In the genomic region with DNA sequence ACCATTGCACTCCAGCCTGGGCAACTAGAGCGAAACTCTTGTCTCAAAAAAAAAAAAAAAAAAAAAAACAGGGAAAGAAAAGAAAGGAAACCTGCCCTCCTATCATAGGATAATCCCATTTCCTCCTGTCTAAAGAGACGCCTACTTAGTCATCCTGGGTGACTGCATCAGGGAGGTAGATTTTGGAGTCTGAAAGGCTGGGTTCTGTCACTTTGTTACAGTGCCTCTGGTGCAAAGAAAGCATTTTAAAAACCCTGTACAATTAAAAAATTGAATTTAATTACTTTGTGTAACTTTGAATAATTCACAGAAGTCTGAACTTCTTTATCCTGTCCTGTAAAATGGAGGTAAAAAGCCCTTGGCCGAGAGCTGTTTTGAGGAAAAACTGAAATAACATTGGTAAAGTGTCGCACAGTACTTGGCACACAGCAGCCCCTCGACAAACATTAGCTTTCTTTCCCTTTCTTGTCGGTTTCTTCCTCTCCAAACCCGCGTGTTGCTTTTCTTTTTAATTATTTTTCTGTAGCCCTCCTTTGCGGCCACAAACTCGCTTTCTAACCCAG, we compare ENCODE assay signal across 8 cellular contexts. TPM values are rescaled to one million over a fixed set of nuclear protein-coding genes. Genes with fewer than 3 reads are reported as not detected.
DNase-seq lines count a peak whose midpoint lies in the region; ATAC-seq and TF ChIP-seq lines count a peak whose summit lies in the region.

No MANE protein-coding gene starts in this region.

- H3K27ac ChIP-seq in heart right ventricle (peak overlapping the region; percentile 23 to 91 (median 79)), VCaP (peak overlapping the region; percentile 87)

- DNase-seq in heart right ventricle (no peak), left ventricle myocardium superior (no peak), globus pallidus (ENCODE audit: low spot score) (peak; percentile 1), GM13977 (ENCODE audit: low spot score) (no peak), NCI-H2107 treated with DMSO at 0.1 percent for 48 hours (lab: John Stamatoyannopoulos, UW; ENCODE audit: unreplicated experiment) (no peak)

- H3K4me1 ChIP-seq in heart right ventricle (peaks cover 0 to 48% (median 9%) of the 10 kb centered on the region in 9 donors), skeletal muscle satellite cell (ENCODE audit: control insufficient read depth, insufficient read depth, low read length) (peaks cover 8% of the 10 kb centered on the region)

- H3K9me3 ChIP-seq in heart right ventricle = no peaks in the 10 kb centered on the region
- no peaks in the 10 kb centered on the region for H3K9me3 ChIP-seq in skeletal muscle satellite cell (replicated peaks; ENCODE audit: low read length)

- H3K27me3 ChIP-seq in heart right ventricle = no peaks in the 10 kb centered on the region
- H3K27me3 ChIP-seq in skeletal muscle satellite cell (ENCODE audit: control insufficient read depth, insufficient read depth, low read length) = no peaks in the 10 kb centered on the region

- H3K36me3 ChIP-seq in heart right ventricle (no peaks in the 10 kb centered on the region), skeletal muscle satellite cell (ENCODE audit: insufficient read depth, low read length) (no peaks in the 10 kb centered on the region)

- H3K4me2 ChIP-seq in skeletal muscle satellite cell (ENCODE audit: low read length) = peak overlapping the region; percentile 92

- intact Hi-C loops in heart right ventricle (cut with DNase I) (loop anchor here in 4 of 10 donors (2.0 to 10.0 kb wide), 4 partner anchors 42 to 46 kb away; partner anchors contain the start of gene FAM167B (in 3 of the 4)), left ventricle myocardium superior (cut with micrococcal nuclease) (no loop called here)

- no peak for ATAC-seq in heart right ventricle
- no peak for ATAC-seq in left ventricle myocardium superior
- no peak for ATAC-seq in HG03439 (IDR thresholded peaks at IDR 0.05; ENCODE audit: unreplicated experiment)

- H3K4me3 ChIP-seq in heart right ventricle = peak overlapping the region in 9 of 10 donors; percentile 69 to 96 (median 87)
- H3K4me3 ChIP-seq in skeletal muscle satellite cell (ENCODE audit: low read length) = peak overlapping the region; percentile 91

- 66 to 70% methylated on average over 10 of the region's 10 CpGs for WGBS in heart right ventricle, 2 donors

- peak overlapping the region; percentile 83 for H3K9ac ChIP-seq in skeletal muscle satellite cell (ENCODE audit: low read depth, low read length)

- in situ Hi-C loops in GM13977 (cut with MboI; ENCODE audit: low pct_unique_long_range_greater_than_20kb, low sequenced_read_pairs, unreplicated experiment) = no loop called here

- TF ChIP-seq CTCF in heart right ventricle (IDR thresholded peaks at IDR 0.05) = no peak
- no peak for TF ChIP-seq CTCF in VCaP (conservative IDR thresholded peaks at IDR 0.05)
- TF ChIP-seq CTCF in GM13977 (IDR thresholded peaks at IDR 0.05; ENCODE audit: extremely low read depth, insufficient read depth, missing control alignments) = no peak

RNA-seq across cellular contexts. Expression of gene HDAC1, which starts 0.7 kb away (rescaled TPM):
- total RNA-seq in heart right ventricle (10 to 100 TPM; 27.5 to 43.5 (median 33.0) TPM), left ventricle myocardium superior (46.1 TPM)
- polyA plus RNA-seq in heart right ventricle = 10 to 100 TPM; 29.6 to 33.9 TPM
- total RNA-seq in skeletal muscle satellite cell (2012; rRNA removed) = 27.5 and 29.7 TPM in 2 replicates

RNA-seq across cellular contexts. Expression of gene LCK, which starts 40.2 kb away (rescaled TPM):
- total RNA-seq in heart right ventricle (1 to 10 TPM in 4 of 10 donors, under 1 TPM in 6; 0.25 to 7.1 (median 0.86) TPM), left ventricle myocardium superior (0.50 TPM)
- under 1 TPM; 0.29 to 0.39 TPM for polyA plus RNA-seq in heart right ventricle
- total RNA-seq in skeletal muscle satellite cell (2012; rRNA removed) = not detected in 2 replicates

RNA-seq across cellular contexts. Expression of gene FAM167B, which starts 44.2 kb away (rescaled TPM):
- total RNA-seq in heart right ventricle (10 to 100 TPM in 1 of 10 donors, 1 to 10 TPM in 9; 1.0 to 12.5 (median 3.9) TPM), left ventricle myocardium superior (9.1 TPM)
- polyA plus RNA-seq in heart right ventricle = 10 to 100 TPM; 13.5 to 17.3 TPM
- total RNA-seq in skeletal muscle satellite cell (2012; rRNA removed) = 0.44 TPM in 1 of 2 replicates, not detected in the other

RNA-seq across cellular contexts. Expression of gene MARCKSL1, which starts 44.8 kb away (rescaled TPM):
- total RNA-seq in heart right ventricle = 10 to 100 TPM in 8 of 10 donors, 1 to 10 TPM in 2; 6.3 to 27.4 (median 13.2) TPM
- polyA plus RNA-seq in heart right ventricle = 10 to 100 TPM; 21.1 to 61.1 TPM
- 15.3 TPM for total RNA-seq in left ventricle myocardium superior
- 2.8 and 9.8 TPM in 2 replicates for total RNA-seq in skeletal muscle satellite cell (2012; rRNA removed)
